31 cellular contexts compared by ENCODE assay signal in genomic region chr2:74542978-74543377, GRCh38. TPM values are rescaled to one million over a fixed set of nuclear protein-coding genes. Genes with fewer than 3 reads are reported as not detected.
"Had no signal": no experiment of that assay in that cellular context is flagged by ENCODE, and none has a peak within 500 bp of the region (broad histone marks: within the 10 kb centered on the region; RNA-seq: fewer than 3 reads in every experiment).

No MANE protein-coding gene starts in this region.

- H3K4me3 Mint-ChIP-seq: dendritic cell treated with granulocyte-macrophage colony-stimulating factor and Interleukin-4, amounts not matched to agents 40 ng/mL and 50 ng/mL, for 4 days; effector memory CD8-positive, alpha-beta T cell; endodermal cell; mesothelial cell of epicardium had no signal

- H3K27ac ChIP-seq: colonic mucosa, epithelial cell of prostate, esophagus squamous epithelium, gastrocnemius medialis, heart right ventricle, left lung, lower lobe of right lung had no signal

- H3K27me3 ChIP-seq: colonic mucosa, gastrocnemius medialis, left lung had no signal

- H3K9me3 ChIP-seq: colonic mucosa, esophagus squamous epithelium, gastrocnemius medialis, heart right ventricle, left lung, lower lobe of right lung, mucosa of descending colon had no signal

- H3K4me1 ChIP-seq: colonic mucosa, esophagus squamous epithelium, lower lobe of right lung had no signal

- DNase-seq: colonic mucosa; cortex of kidney; effector CD8-positive, alpha-beta T cell; effector memory CD8-positive, alpha-beta T cell; endodermal cell; esophagus squamous epithelium; foreskin fibroblast; foreskin melanocyte; gastrocnemius medialis; glutamatergic neuron; head of caudate nucleus; heart right ventricle; hippocampal formation; left cardiac atrium; left lung; left ventricle myocardium superior; lower lobe of right lung; mesenchymal stem cell; mucosa of descending colon; naive B cell had no signal

- H3K27ac Mint-ChIP-seq: dendritic cell treated with granulocyte-macrophage colony-stimulating factor and Interleukin-4, amounts not matched to agents 40 ng/mL and 50 ng/mL, for 4 days; effector memory CD8-positive, alpha-beta T cell; endodermal cell; mesothelial cell of epicardium had no signal

- ATAC-seq: effector memory CD8-positive, alpha-beta T cell; esophagus mucosa; gastrocnemius medialis; left lung; left ventricle myocardium superior; lower lobe of right lung; mucosa of descending colon had no signal

- H3K4me3 ChIP-seq: colonic mucosa, esophagus squamous epithelium, gastrocnemius medialis, heart right ventricle, left lung, lower lobe of right lung, mucosa of descending colon had no signal

- H3K36me3 ChIP-seq: colonic mucosa, esophagus squamous epithelium, gastrocnemius medialis, heart right ventricle, left lung, lower lobe of right lung had no signal

RNA-seq across cellular contexts. Expression of gene DQX1, which starts 16.9 kb away (rescaled TPM):
- total RNA-seq: dermis microvascular lymphatic vessel endothelial cell, fibroblast of lung, glomerular endothelial cell, kidney epithelial cell, left cardiac atrium, left ventricle myocardium superior, lung microvascular endothelial cell, mesenteric fat pad, myocyte had no signal
- polyA plus RNA-seq: fibroblast of lung had no signal
